In the genomic region with DNA sequence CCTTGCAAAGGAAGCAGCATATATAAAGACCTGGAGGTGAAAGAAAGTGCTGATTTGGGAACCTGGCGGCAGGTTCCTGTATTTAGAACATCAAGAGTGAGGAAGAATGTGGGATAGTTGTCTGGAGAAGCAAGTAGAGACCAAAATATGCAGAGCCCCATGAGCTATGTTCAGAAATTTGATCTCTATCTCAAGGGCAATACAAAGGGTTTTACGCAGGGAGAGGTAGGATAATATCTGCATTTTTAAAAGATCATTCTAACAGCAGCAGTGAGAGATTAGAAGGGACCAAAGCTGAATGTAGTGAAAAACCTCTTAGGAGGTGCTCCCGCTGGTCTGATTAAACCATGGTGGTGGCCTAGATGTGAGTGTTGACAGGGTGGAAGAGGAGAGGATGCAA, we compare ENCODE assay signal across 7 cellular contexts.
"Had no signal": no experiment of that assay in that cellular context is flagged by ENCODE, and none has a peak within 500 bp of the region (broad histone marks: within the 10 kb centered on the region; RNA-seq: fewer than 3 reads in every experiment).

No MANE protein-coding gene starts in this region.

- H2AFZ ChIP-seq: GM23248 had no signal

- DNase-seq: GM23248, H7, HFFc6, KBM-7 had no signal

- H3K4me3 Mint-ChIP-seq: HFFc6, IgD-negative memory B cell had no signal

- H3K9ac ChIP-seq: GM23248 had no signal

- H3K4me3 ChIP-seq: GM23248 had no signal

- FAIRE-seq: HepG2 had no signal

- H3K27ac ChIP-seq: GM23248, HL-60 had no signal

- H3K27ac Mint-ChIP-seq: HFFc6, IgD-negative memory B cell had no signal

- H3K27me3 Mint-ChIP-seq: IgD-negative memory B cell had no signal

- H3K9me3 Mint-ChIP-seq: IgD-negative memory B cell had no signal
